In the genomic region with DNA sequence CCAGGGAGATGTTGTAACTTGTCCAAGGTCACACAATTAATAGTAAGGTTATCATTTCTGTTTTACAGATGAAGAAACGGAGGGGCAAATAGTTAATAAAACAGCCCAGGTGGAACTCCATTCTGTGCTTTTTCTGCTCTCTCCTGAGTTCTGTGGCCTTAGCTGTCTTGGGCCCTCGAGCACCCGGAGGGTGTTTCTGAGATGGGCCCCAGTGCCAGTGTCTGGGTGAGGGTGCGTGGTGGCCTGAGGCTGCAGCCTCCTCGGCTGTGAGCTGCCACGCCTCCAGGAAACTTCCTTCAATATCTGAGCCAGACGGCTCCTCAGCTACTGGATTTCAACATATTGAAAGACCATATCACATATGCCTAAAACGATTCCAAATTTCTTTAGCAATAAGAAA, we compare ENCODE assay signal across 15 cellular contexts.
"Had no signal": no experiment of that assay in that cellular context is flagged by ENCODE, and none has a peak within 500 bp of the region (broad histone marks: within the 10 kb centered on the region; RNA-seq: fewer than 3 reads in every experiment).

No MANE protein-coding gene starts in this region.

- H3K27ac ChIP-seq: cardiac muscle cell, suprapubic skin had no signal

- H3K9me3 ChIP-seq: suprapubic skin had no signal

- H3K4me3 ChIP-seq: cardiac muscle cell, suprapubic skin had no signal

- DNase-seq: activated CD4-positive, alpha-beta T cell treated with anti-CD3 and anti-CD28 coated beads, Interleukin-2, amount 50 U/mL, for 4 hours; activated CD8-positive, alpha-beta memory T cell treated with anti-CD3 and anti-CD28 coated beads, Interleukin-2, amount 10 ng/mL, durations not matched to agents 7 days and 5 days; activated effector memory CD4-positive, alpha-beta T cell treated with anti-CD3 and anti-CD28 coated beads, Interleukin-2, amount 50 U/mL, for 16 hours; activated naive CD8-positive, alpha-beta T cell treated with anti-CD3 and anti-CD28 coated beads, Interleukin-2, amount 10 ng/mL, durations not matched to agents 7 days and 5 days; activated T-cell treated with anti-CD3 and anti-CD28 coated beads, Interleukin-2, amount 50 U/mL, for 24 hours; aorta; islet precursor cell; nephron progenitor cell; stimulated activated CD4-positive, alpha-beta T cell treated with anti-CD3 and anti-CD28 coated beads, Interleukin-12 subunit alpha, Interleukin-12 subunit beta, amount 100 ng/mL, for 4 hours; stimulated activated naive CD4-positive, alpha-beta T cell treated with Interleukin-2 at 50 U/mL for 16 hours had no signal

- H3K27me3 ChIP-seq: suprapubic skin had no signal

- H3K36me3 ChIP-seq: cardiac muscle cell, suprapubic skin had no signal

- ATAC-seq: activated CD4-positive, CD25-positive, alpha-beta regulatory T cell treated with anti-CD3 and anti-CD28 coated beads, Interleukin-2, amount 50 U/mL, for 24 hours; activated CD8-positive, alpha-beta memory T cell treated with anti-CD3 and anti-CD28 coated beads, Interleukin-2, amount 10 ng/mL, durations not matched to agents 7 days and 5 days; sciatic nerve; SK-N-SH treated with all-trans-retinoic acid at 6 μM for 48 hours had no signal
